Comparison of ENCODE assay signal across 13 cellular contexts in genomic region chr1:32891630-32892029, GRCh38. TPM values are rescaled to one million over a fixed set of nuclear protein-coding genes. Genes with fewer than 3 reads are reported as not detected.
"Had no signal": no experiment of that assay in that cellular context is flagged by ENCODE, and none has a peak within 500 bp of the region (broad histone marks: within the 10 kb centered on the region; RNA-seq: fewer than 3 reads in every experiment).

No MANE protein-coding gene starts in this region.

- H3K27ac ChIP-seq: hepatocyte, right lobe of liver had no signal

- H3K79me2 ChIP-seq: hepatocyte had no signal

- H3K9me3 ChIP-seq: right lobe of liver had no signal

- H3K9me3 Mint-ChIP-seq: activated B cell treated with CpG ODN at 0.5 μM for 24 hours; activated T-cell treated with anti-CD3 and anti-CD28 coated beads, Interleukin-2, amount 50 U/mL, for 72 hours had no signal

- H3K4me3 ChIP-seq: hepatocyte, right lobe of liver had no signal

- H2AFZ ChIP-seq: hepatocyte had no signal

- H3K27ac Mint-ChIP-seq: activated B cell treated with CpG ODN at 0.5 μM for 24 hours; activated T-cell treated with anti-CD3 and anti-CD28 coated beads, Interleukin-2, amount 50 U/mL, for 72 hours; T-helper 17 cell had no signal

- H3K36me3 ChIP-seq: right lobe of liver had no signal

- ATAC-seq: activated T-cell treated with anti-CD3 and anti-CD28 coated beads, Interleukin-2, amount 50 U/mL, for 72 hours; esophagus mucosa; left lobe of liver; right lobe of liver; T-helper 17 cell had no signal

- DNase-seq: activated B cell treated with CpG ODN at 0.5 μM for 24 hours; activated CD4-positive, alpha-beta T cell treated with anti-CD3 and anti-CD28 coated beads for 48 hours; activated CD8-positive, alpha-beta memory T cell treated with anti-CD3 and anti-CD28 coated beads, Interleukin-2, amount 50 U/mL, for 48 hours; activated naive CD4-positive, alpha-beta T cell; activated T-cell treated with anti-CD3 and anti-CD28 coated beads, Interleukin-2, amount 50 U/mL, for 72 hours; T-helper 17 cell had no signal

RNA-seq across cellular contexts. Expression of gene HPCA, which starts 5.3 kb away (rescaled TPM):
- total RNA-seq: activated B cell treated with CpG ODN at 0.5 μM for 24 hours, astrocyte, esophagus mucosa, hepatocyte, left lobe of liver, lung microvascular endothelial cell, pulmonary artery endothelial cell, right lobe of liver, T-helper 17 cell had no signal

RNA-seq across cellular contexts. Expression of gene TMEM54, which starts 9.6 kb away (rescaled TPM):
- total RNA-seq: T-helper 17 cell had no signal

RNA-seq across cellular contexts. Expression of gene FNDC5, which starts 20.9 kb away (rescaled TPM):
- total RNA-seq: activated T-cell treated with anti-CD3 and anti-CD28 coated beads, Interleukin-2, amount 50 U/mL, for 72 hours; esophagus mucosa; T-helper 17 cell had no signal
